Comparison of ENCODE assay signal across 25 cellular contexts in genomic region chr3:100093826-100094225, GRCh38.
"Had no signal": no experiment of that assay in that cellular context is flagged by ENCODE, and none has a peak within 500 bp of the region (broad histone marks: within the 10 kb centered on the region; RNA-seq: fewer than 3 reads in every experiment).

No MANE protein-coding gene starts in this region.

- H3K36me3 ChIP-seq: adrenal gland, ascending aorta, brain microvascular endothelial cell, colonic mucosa, ovary, prostate gland, right atrium auricular region, thoracic aorta, vagina had no signal

- H3K4me3 ChIP-seq: adrenal gland, ascending aorta, colonic mucosa, ovary, prostate gland, right atrium auricular region, thoracic aorta, vagina had no signal

- H3K27me3 Mint-ChIP-seq: activated CD4-positive, alpha-beta T cell treated with anti-CD3 and anti-CD28 coated beads, Interleukin-2, amount 10 ng/mL, durations not matched to agents 24 days and 14 days; activated CD8-positive, alpha-beta T cell treated with anti-CD3 and anti-CD28 coated beads for 36 hours; central memory CD8-positive, alpha-beta T cell; type B pancreatic cell had no signal

- H3K9me3 Mint-ChIP-seq: activated CD4-positive, alpha-beta T cell treated with anti-CD3 and anti-CD28 coated beads, Interleukin-2, amount 10 ng/mL, durations not matched to agents 24 days and 14 days; activated CD8-positive, alpha-beta T cell treated with anti-CD3 and anti-CD28 coated beads for 36 hours; activated naive CD4-positive, alpha-beta T cell treated with anti-CD3 and anti-CD28 coated beads, Interleukin-2, amount 50 U/mL, for 72 hours; activated T-helper 1 cell treated with anti-CD3 and anti-CD28 coated beads, Interleukin-12 subunit alpha, Interleukin-12 subunit beta, Interleukin-2, Interleukin-4 antibody, amounts not matched to agents 30 ng/mL and 10 ng/mL and 1 ng/mL, durations not matched to agents 14 hours and 24 hours and 36 hours; central memory CD8-positive, alpha-beta T cell; endodermal cell; natural killer cell; type B pancreatic cell had no signal

- DNase-seq: activated CD4-positive, alpha-beta T cell treated with anti-CD3 and anti-CD28 coated beads, Interleukin-2, amount 10 ng/mL, durations not matched to agents 24 days and 14 days; activated CD8-positive, alpha-beta T cell treated with anti-CD3 and anti-CD28 coated beads for 36 hours; adrenal gland; brain microvascular endothelial cell; colonic mucosa; endodermal cell; foreskin melanocyte; hypothalamus; left ventricle myocardium superior; midbrain; natural killer cell; ovary; stimulated activated CD4-positive, alpha-beta T cell treated with anti-CD3 and anti-CD28 coated beads, Interleukin-4, amount 100 ng/mL, for 24 hours; stimulated activated naive CD4-positive, alpha-beta T cell treated with Interleukin-2 at 50 U/mL for 16 hours had no signal

- H3K9me3 ChIP-seq: adrenal gland, ascending aorta, colonic mucosa, ovary, prostate gland, right atrium auricular region, thoracic aorta, vagina had no signal

- H3K27ac Mint-ChIP-seq: activated CD4-positive, alpha-beta T cell treated with anti-CD3 and anti-CD28 coated beads, Interleukin-2, amount 10 ng/mL, durations not matched to agents 24 days and 14 days; activated naive CD4-positive, alpha-beta T cell treated with anti-CD3 and anti-CD28 coated beads, Interleukin-2, amount 50 U/mL, for 72 hours; activated T-helper 1 cell treated with anti-CD3 and anti-CD28 coated beads, Interleukin-12 subunit alpha, Interleukin-12 subunit beta, Interleukin-2, Interleukin-4 antibody, amounts not matched to agents 30 ng/mL and 10 ng/mL and 1 ng/mL, durations not matched to agents 14 hours and 24 hours and 36 hours; endodermal cell; natural killer cell; type B pancreatic cell had no signal

- H3K4me3 Mint-ChIP-seq: activated CD4-positive, alpha-beta T cell treated with anti-CD3 and anti-CD28 coated beads, Interleukin-2, amount 10 ng/mL, durations not matched to agents 24 days and 14 days; activated CD8-positive, alpha-beta T cell treated with anti-CD3 and anti-CD28 coated beads for 36 hours; activated T-helper 1 cell treated with anti-CD3 and anti-CD28 coated beads, Interleukin-12 subunit alpha, Interleukin-12 subunit beta, Interleukin-2, Interleukin-4 antibody, amounts not matched to agents 30 ng/mL and 10 ng/mL and 1 ng/mL, durations not matched to agents 14 hours and 24 hours and 36 hours; central memory CD8-positive, alpha-beta T cell; endodermal cell; natural killer cell; type B pancreatic cell had no signal

- H3K36me3 Mint-ChIP-seq: natural killer cell, type B pancreatic cell had no signal

- H3K27ac ChIP-seq: adrenal gland, ascending aorta, brain microvascular endothelial cell, colonic mucosa, ovary, prostate gland, right atrium auricular region, thoracic aorta, vagina, VCaP had no signal

- H3K27me3 ChIP-seq: adrenal gland, ascending aorta, brain microvascular endothelial cell, colonic mucosa, ovary, right atrium auricular region, vagina had no signal

- H3K4me1 ChIP-seq: colonic mucosa, prostate gland had no signal

- ATAC-seq: activated CD4-positive, CD25-positive, alpha-beta regulatory T cell treated with anti-CD3 and anti-CD28 coated beads, Interleukin-2, amount 50 U/mL, for 24 hours; activated CD8-positive, alpha-beta T cell treated with anti-CD3 and anti-CD28 coated beads for 36 hours; activated naive CD4-positive, alpha-beta T cell treated with anti-CD3 and anti-CD28 coated beads, Interleukin-2, amount 50 U/mL, for 72 hours; left ventricle myocardium superior; natural killer cell had no signal
